ENCODE assay signal across 8 cellular contexts in genomic region chr2:161415041-161415440, GRCh38. TPM values are rescaled to one million over a fixed set of nuclear protein-coding genes. Genes with fewer than 3 reads are reported as not detected.
A peak's percentile ranks its signal among the peaks of the same experiment; 100 is the strongest.
DNase-seq lines count a peak whose midpoint lies in the region; ATAC-seq, FAIRE-seq and TF ChIP-seq lines count a peak whose summit lies in the region.

No MANE protein-coding gene starts in this region.

- CTCF ChIA-PET in CD4-positive, alpha-beta T cell (lab: Charles Lee), result no interaction called here

- peak; percentile 23 for FAIRE-seq in GM19239 (lab: Jason Lieb, UNC)

- peaks cover 7% of the 10 kb centered on the region for H3K36me3 Mint-ChIP-seq in CD4-positive, alpha-beta T cell (ENCODE audit: low read depth)

- POLR2A ChIA-PET in CD4-positive, alpha-beta T cell (lab: Charles Lee), result no interaction called here

- H3K36me3 ChIP-seq in ascending aorta (no peaks in the 10 kb centered on the region), mucosa of rectum (ENCODE audit: control insufficient read depth in 2 of 2, insufficient read depth in 2 of 2, low read length in 2 of 2) (peaks cover 0 to 3% of the 10 kb centered on the region in 2 donors)

- peak overlapping the region; percentile 26 for H3K4me3 Mint-ChIP-seq in CD4-positive, alpha-beta T cell

- H3K4me1 Mint-ChIP-seq in CD4-positive, alpha-beta T cell (ENCODE audit: low read depth), result peaks cover 52% of the 10 kb centered on the region

- peak in 1 of 10 experiments; percentile 13 for DNase-seq in CD4-positive, alpha-beta T cell
- DNase-seq in GM19239 (ENCODE audit: insufficient read length, low spot score), result no peak
- DNase-seq in KG1 (lab: John Stamatoyannopoulos, UW), result peak; percentile 60
- no peak for DNase-seq in ascending aorta (ENCODE audit: low spot score in 2 of 2)
- no peak for DNase-seq in cortex of kidney (lab: John Stamatoyannopoulos, UW)
- no peak for DNase-seq in SKM-1 treated with dmso at 0.1 percent for 144 hours (lab: John Stamatoyannopoulos, UW; ENCODE audit: unreplicated experiment)
- DNase-seq in Ammon's horn (ENCODE audit: low spot score), result no peak

- TF ChIP-seq CTCF in CD4-positive, alpha-beta T cell (IDR thresholded peaks at IDR 0.05), result no peak
- no peak for TF ChIP-seq CTCF in ascending aorta (IDR thresholded peaks at IDR 0.05)

- ATAC-seq in CD4-positive, alpha-beta T cell (ENCODE audit: poor library complexity), result peak; percentile 41

- peaks cover 65% of the 10 kb centered on the region for H3K27me3 Mint-ChIP-seq in CD4-positive, alpha-beta T cell

- H3K9ac ChIP-seq in mucosa of rectum (ENCODE audit: low read depth in 1 of 2, low read length in 2 of 2), result no peak overlapping the region

- H3K4me3 ChIP-seq in ascending aorta (peak overlapping the region; percentile 47 to 66), mucosa of rectum (ENCODE audit: low read length in 2 of 2) (peak overlapping the region; percentile 54 to 59)

- H3K9me3 ChIP-seq in CD4-positive, alpha-beta T cell (ENCODE audit: control insufficient read depth, low read length), result no peaks in the 10 kb centered on the region
- H3K9me3 ChIP-seq in ascending aorta (no peaks in the 10 kb centered on the region), mucosa of rectum (ENCODE audit: control insufficient read depth in 2 of 2, low read length in 2 of 2) (no peaks in the 10 kb centered on the region)

- no peaks in the 10 kb centered on the region for H3K9me3 Mint-ChIP-seq in CD4-positive, alpha-beta T cell

- H3K27ac Mint-ChIP-seq in CD4-positive, alpha-beta T cell, result no peak overlapping the region

- intact Hi-C loops in CD4-positive, alpha-beta T cell (cut with DNase I, micrococcal nuclease), result loop anchor here in 1 of 2 experiments (5.0 kb wide), 1 partner anchor 278 kb away; no protein-coding TSS in a partner anchor
- intact Hi-C loops in ascending aorta (cut with DNase I), result no loop called here

- H3K4me1 ChIP-seq in ascending aorta (peaks cover 3 to 31% of the 10 kb centered on the region in 2 donors), mucosa of rectum (ENCODE audit: control insufficient read depth in 2 of 2, insufficient read depth in 2 of 2, low read length in 2 of 2) (peaks cover 13 to 18% of the 10 kb centered on the region in 2 donors)

- no peak overlapping the region for H3K27ac ChIP-seq in CD4-positive, alpha-beta T cell (ENCODE audit: low read depth, low read length)
- no peak overlapping the region for H3K27ac ChIP-seq in ascending aorta
- H3K27ac ChIP-seq in mucosa of rectum (ENCODE audit: low read depth in 2 of 2, low read length in 2 of 2), result no peak overlapping the region

- peaks cover 64% of the 10 kb centered on the region for H3K27me3 ChIP-seq in CD4-positive, alpha-beta T cell (ENCODE audit: control insufficient read depth, insufficient read depth, low read length)
- H3K27me3 ChIP-seq in ascending aorta (peaks cover 31% of the 10 kb centered on the region), mucosa of rectum (ENCODE audit: control insufficient read depth in 2 of 2, insufficient read depth in 2 of 2, low read length in 2 of 2) (peaks cover 45 to 62% of the 10 kb centered on the region in 2 donors)

RNA-seq across cellular contexts. Expression of gene TBR1, which starts 1.1 kb away (rescaled TPM):
- not detected for total RNA-seq in CD4-positive, alpha-beta T cell
- not detected for total RNA-seq in ascending aorta
